In genomic region chr10:130136214-130137076, GRCh38 we compare ENCODE assay signal across 8 cellular contexts. TPM values are rescaled to one million over a fixed set of nuclear protein-coding genes. Genes with fewer than 3 reads are reported as not detected.
DNase-seq lines count a peak whose midpoint lies in the region; ATAC-seq and TF ChIP-seq lines count a peak whose summit lies in the region.

Gene GLRX3, plus strand, starts transcription at chr10:130136391. Its CDS starts 30 bp downstream, at chr10:130136421.

- TF ChIP-seq RAD21 in Ishikawa (IDR thresholded peaks at IDR 0.05; ENCODE audit: low read depth): no peak

- peaks cover 0 to 5% of the 10 kb centered on the region in 2 donors for H3K27me3 Mint-ChIP-seq in natural killer cell treated with Interleukin-12 subunit alpha and Interleukin-12 subunit beta and Interleukin-15 and Interleukin-18, amount 100 ng/mL, for 72 hours

- H3K4me1 Mint-ChIP-seq in natural killer cell treated with Interleukin-12 subunit alpha and Interleukin-12 subunit beta and Interleukin-15 and Interleukin-18, amount 100 ng/mL, for 72 hours (ENCODE audit: low read depth in 2 of 2): peaks cover 24 to 27% of the 10 kb centered on the region in 2 donors

- peaks cover 6% of the 10 kb centered on the region for H3K36me3 Mint-ChIP-seq in natural killer cell treated with Interleukin-12 subunit alpha and Interleukin-12 subunit beta and Interleukin-15 and Interleukin-18, amount 100 ng/mL, for 72 hours

- ATAC-seq in GM21528 (IDR thresholded peaks at IDR 0.05; ENCODE audit: low FRiP score, unreplicated experiment): peak; percentile 89
- ATAC-seq in natural killer cell treated with Interleukin-12 subunit alpha and Interleukin-12 subunit beta and Interleukin-15 and Interleukin-18, amount 100 ng/mL, for 72 hours: peak; percentile 93 to 96
- ATAC-seq in stimulated activated naive CD8-positive, alpha-beta T cell treated with anti-CD3 and anti-CD28 coated beads, Interleukin-15, Interleukin-2, amounts not matched to agents 100 U/mL and 50 U/mL, for 24 hours: peak; percentile 83

- no peaks in the 10 kb centered on the region for H3K9me3 Mint-ChIP-seq in natural killer cell treated with Interleukin-12 subunit alpha and Interleukin-12 subunit beta and Interleukin-15 and Interleukin-18, amount 100 ng/mL, for 72 hours

- peak; percentile 67 for DNase-seq in DMS53 treated with DMSO at 0.1 percent for 48 hours (lab: John Stamatoyannopoulos, UW; ENCODE audit: unreplicated experiment)
- peak; percentile 78 for DNase-seq in RPMI7951 (ENCODE audit: low read depth)
- peak; percentile 85 for DNase-seq in activated T-helper 9 cell treated with anti-CD3 and anti-CD28 coated beads, Interleukin-2, amount 50 U/mL, for 16 hours (ENCODE audit: low read depth)
- peak; percentile 66 for DNase-seq in fibroblast of peridontal ligament (ENCODE audit: extremely low read depth)
- DNase-seq in natural killer cell treated with Interleukin-12 subunit alpha and Interleukin-12 subunit beta and Interleukin-15 and Interleukin-18, amount 100 ng/mL, for 72 hours (ENCODE audit: low spot score): peak; percentile 89
- peak; percentile 93 for DNase-seq in stimulated activated naive CD8-positive, alpha-beta T cell treated with anti-CD3 and anti-CD28 coated beads, Interleukin-15, Interleukin-2, amounts not matched to agents 100 U/mL and 50 U/mL, for 24 hours

- TF ChIP-seq EP300 in Ishikawa (IDR thresholded peaks at IDR 0.05; ENCODE audit: borderline replicate concordance): peak; percentile 45; the same call in 1 of the 2 replicates

- peak within 1 kb of the TSS; percentile 84 for H3K4me3 Mint-ChIP-seq in natural killer cell treated with Interleukin-12 subunit alpha and Interleukin-12 subunit beta and Interleukin-15 and Interleukin-18, amount 100 ng/mL, for 72 hours

- H3K27ac Mint-ChIP-seq in natural killer cell treated with Interleukin-12 subunit alpha and Interleukin-12 subunit beta and Interleukin-15 and Interleukin-18, amount 100 ng/mL, for 72 hours: peak within 1 kb of the TSS; percentile 47 to 73

TF ChIP-seq in Ishikawa, 13 proteins besides CTCF, POLR2A, EP300 and RAD21:
- TF ChIP-seq FOXM1 (IDR thresholded peaks at IDR 0.05; ENCODE audit: borderline replicate concordance, low read depth) (no peak), ZBTB7A (IDR thresholded peaks at IDR 0.05; ENCODE audit: low read depth) (peak; percentile 77), TAF1 (IDR thresholded peaks at IDR 0.05; ENCODE audit: low read depth) (peak; percentile 100), TEAD4 (IDR thresholded peaks at IDR 0.05) (no peak), CEBPB (IDR thresholded peaks at IDR 0.05) (no peak), USF1 (IDR thresholded peaks at IDR 0.05) (peak; percentile 15; the same call in 1 of the 2 replicates), TCF12 (IDR thresholded peaks at IDR 0.05; ENCODE audit: low read depth) (peak; percentile 67; the same call in 1 of the 2 replicates), CREB1 (IDR thresholded peaks at IDR 0.05; ENCODE audit: low read depth) (peak; percentile 9; the same call in 1 of the 2 replicates), NFIC (IDR thresholded peaks at IDR 0.05) (0 out of 2 replicates have a peak, but pooled peaks have one; percentile 24), YY1 (IDR thresholded peaks at IDR 0.05; ENCODE audit: low read depth) (peak; percentile 98), EGR1 (IDR thresholded peaks at IDR 0.05) (peak; percentile 89)
- TF ChIP-seq, protein P1, sequence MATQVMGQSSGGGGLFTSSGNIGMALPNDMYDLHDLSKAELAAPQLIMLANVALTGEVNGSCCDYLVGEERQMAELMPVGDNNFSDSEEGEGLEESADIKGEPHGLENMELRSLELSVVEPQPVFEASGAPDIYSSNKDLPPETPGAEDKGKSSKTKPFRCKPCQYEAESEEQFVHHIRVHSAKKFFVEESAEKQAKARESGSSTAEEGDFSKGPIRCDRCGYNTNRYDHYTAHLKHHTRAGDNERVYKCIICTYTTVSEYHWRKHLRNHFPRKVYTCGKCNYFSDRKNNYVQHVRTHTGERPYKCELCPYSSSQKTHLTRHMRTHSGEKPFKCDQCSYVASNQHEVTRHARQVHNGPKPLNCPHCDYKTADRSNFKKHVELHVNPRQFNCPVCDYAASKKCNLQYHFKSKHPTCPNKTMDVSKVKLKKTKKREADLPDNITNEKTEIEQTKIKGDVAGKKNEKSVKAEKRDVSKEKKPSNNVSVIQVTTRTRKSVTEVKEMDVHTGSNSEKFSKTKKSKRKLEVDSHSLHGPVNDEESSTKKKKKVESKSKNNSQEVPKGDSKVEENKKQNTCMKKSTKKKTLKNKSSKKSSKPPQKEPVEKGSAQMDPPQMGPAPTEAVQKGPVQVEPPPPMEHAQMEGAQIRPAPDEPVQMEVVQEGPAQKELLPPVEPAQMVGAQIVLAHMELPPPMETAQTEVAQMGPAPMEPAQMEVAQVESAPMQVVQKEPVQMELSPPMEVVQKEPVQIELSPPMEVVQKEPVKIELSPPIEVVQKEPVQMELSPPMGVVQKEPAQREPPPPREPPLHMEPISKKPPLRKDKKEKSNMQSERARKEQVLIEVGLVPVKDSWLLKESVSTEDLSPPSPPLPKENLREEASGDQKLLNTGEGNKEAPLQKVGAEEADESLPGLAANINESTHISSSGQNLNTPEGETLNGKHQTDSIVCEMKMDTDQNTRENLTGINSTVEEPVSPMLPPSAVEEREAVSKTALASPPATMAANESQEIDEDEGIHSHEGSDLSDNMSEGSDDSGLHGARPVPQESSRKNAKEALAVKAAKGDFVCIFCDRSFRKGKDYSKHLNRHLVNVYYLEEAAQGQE (IDR thresholded peaks at IDR 0.05; ENCODE audit: low read depth): 0 out of 2 replicates have a peak, but pooled peaks have one; percentile 33
- TF ChIP-seq, protein P2, sequence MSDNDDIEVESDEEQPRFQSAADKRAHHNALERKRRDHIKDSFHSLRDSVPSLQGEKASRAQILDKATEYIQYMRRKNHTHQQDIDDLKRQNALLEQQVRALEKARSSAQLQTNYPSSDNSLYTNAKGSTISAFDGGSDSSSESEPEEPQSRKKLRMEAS (IDR thresholded peaks at IDR 0.05): peak; percentile 82

RNA-seq across cellular contexts. Expression of gene GLRX3, which starts in this region (rescaled TPM):
- 135 and 152 TPM in 2 replicates for total RNA-seq in RPMI7951 (2014; rRNA removed; shearing (Covaris generic))
- total RNA-seq in natural killer cell treated with Interleukin-12 subunit alpha and Interleukin-12 subunit beta and Interleukin-15 and Interleukin-18, amount 100 ng/mL, for 72 hours: 100 to 1,000 TPM in 1 of 2 donors, 10 to 100 TPM in 1; 95.0 to 103 TPM

Comparison
In these comparisons a context has a peak if more than half of its experiments do, and no peak if none do; other contexts are left out.
1. Peak in every context shown above with its lines: DNase-seq and ATAC-seq.